Comparison of ENCODE assay signal across 8 cellular contexts in the genomic region with DNA sequence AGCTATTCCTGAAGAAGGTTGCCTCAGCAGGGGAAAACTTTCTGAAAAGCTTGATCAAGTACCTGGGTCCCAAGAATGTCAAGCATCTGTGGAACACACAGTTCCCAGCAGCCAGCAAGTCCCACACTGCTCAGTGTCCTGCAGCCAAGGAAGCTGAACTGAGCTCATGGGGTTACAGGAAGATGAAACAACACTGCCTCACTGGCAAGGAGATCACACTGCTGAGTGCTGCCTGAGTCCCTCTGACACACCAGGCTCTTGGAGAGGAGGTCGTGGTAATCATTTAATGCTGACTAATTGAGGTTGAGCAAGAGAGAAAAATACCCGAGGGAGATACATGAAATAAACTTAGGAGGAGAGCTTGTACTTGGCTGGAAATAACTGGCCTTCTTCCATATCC.
DNase-seq lines count a peak whose midpoint lies in the region; ATAC-seq and TF ChIP-seq lines count a peak whose summit lies in the region.

No MANE protein-coding gene starts in this region.

- peak overlapping the region; percentile 54 for H3K27ac ChIP-seq in psoas muscle
- H3K27ac ChIP-seq in CD4-positive, alpha-beta memory T cell (ENCODE audit: low read depth, low read length) = no peak overlapping the region
- H3K27ac ChIP-seq in CD4-positive, alpha-beta T cell (ENCODE audit: low read depth, low read length) = no peak overlapping the region

- TF ChIP-seq CTCF in WTC11 (IDR thresholded peaks at IDR 0.05) = no peak
- TF ChIP-seq CTCF in psoas muscle (IDR thresholded peaks at IDR 0.05) = no peak
- TF ChIP-seq CTCF in CD4-positive, alpha-beta T cell (IDR thresholded peaks at IDR 0.05) = no peak

- POLR2A ChIA-PET in WTC11 (lab: Charles Lee) = interaction anchor here (0.7 to 1.2 kb wide), 3 partner anchors 90 to 217 kb away, joined by 3 to 8 read pairs (median 5); a partner anchor contains a TSS
- POLR2A ChIA-PET in CD4-positive, alpha-beta memory T cell (lab: Charles Lee; ENCODE audit: partially characterized antibody) = no interaction called here
- POLR2A ChIA-PET in CD4-positive, alpha-beta T cell (lab: Charles Lee) = interaction anchor here (0.6 kb wide), 1 partner anchor 804 kb away, joined by 4 read pairs; no protein-coding TSS in a partner anchor

- peak; percentile 21 for DNase-seq in activated T-cell treated with anti-CD3 and anti-CD28 coated beads for 48 hours (ENCODE audit: low read depth)
- DNase-seq in activated T-cell treated with anti-CD3 and anti-CD28 coated beads, Interleukin-2, amount 50 U/mL, for 24 hours = no peak
- peak; percentile 31 for DNase-seq in WTC11 (ENCODE audit: low spot score)
- DNase-seq in cardiac septum (ENCODE audit: low spot score) = peak; percentile 81
- peak; percentile 75 to 83 for DNase-seq in psoas muscle
- no peak for DNase-seq in NCI-H2107 (lab: John Stamatoyannopoulos, UW)
- no peak for DNase-seq in CD4-positive, alpha-beta memory T cell
- no peak for DNase-seq in CD4-positive, alpha-beta T cell

- ATAC-seq in WTC11 (peak; percentile 92), psoas muscle (peak; percentile 95 to 98 (median 96))
- ATAC-seq in CD4-positive, alpha-beta T cell (ENCODE audit: poor library complexity) = no peak

- no peak overlapping the region for H3K4me3 Mint-ChIP-seq in activated T-cell treated with anti-CD3 and anti-CD28 coated beads, Interleukin-2, amount 50 U/mL, for 24 hours
- no peak overlapping the region for H3K4me3 Mint-ChIP-seq in WTC11
- H3K4me3 Mint-ChIP-seq in CD4-positive, alpha-beta memory T cell = no peak overlapping the region
- H3K4me3 Mint-ChIP-seq in CD4-positive, alpha-beta T cell = no peak overlapping the region

- H3K27ac Mint-ChIP-seq in activated T-cell treated with anti-CD3 and anti-CD28 coated beads, Interleukin-2, amount 50 U/mL, for 24 hours = no peak overlapping the region
- peak overlapping the region; percentile 92 for H3K27ac Mint-ChIP-seq in WTC11
- no peak overlapping the region for H3K27ac Mint-ChIP-seq in CD4-positive, alpha-beta memory T cell
- H3K27ac Mint-ChIP-seq in CD4-positive, alpha-beta T cell = no peak overlapping the region

- H3K27me3 ChIP-seq in psoas muscle (ENCODE audit: insufficient read depth in 3 of 3, low read length in 2 of 3) = no peaks in the 10 kb centered on the region
- no peaks in the 10 kb centered on the region for H3K27me3 ChIP-seq in CD4-positive, alpha-beta memory T cell (ENCODE audit: insufficient read depth, low read length)
- no peaks in the 10 kb centered on the region for H3K27me3 ChIP-seq in CD4-positive, alpha-beta T cell (ENCODE audit: control insufficient read depth, insufficient read depth, low read length)

- 0% methylated on average over 2 of the region's 2 CpGs for WGBS in psoas muscle, 3 donors

- no peaks in the 10 kb centered on the region for H3K36me3 ChIP-seq in psoas muscle (ENCODE audit: insufficient read depth in 1 of 2, low read depth in 1 of 2)
- H3K36me3 ChIP-seq in CD4-positive, alpha-beta memory T cell (ENCODE audit: insufficient read depth, low read length) = no peaks in the 10 kb centered on the region

- intact Hi-C loops in cardiac septum (cut with DNase I) = loop anchor here (2.0 kb wide), 1 partner anchor 82 kb away; no protein-coding TSS in a partner anchor
- intact Hi-C loops in psoas muscle (cut with DNase I) = loop anchor here in 1 of 2 donors (5.0 kb wide), 1 partner anchor 75 kb away; a partner anchor contains a TSS
- intact Hi-C loops in CD4-positive, alpha-beta memory T cell (cut with micrococcal nuclease) = no loop called here
- intact Hi-C loops in CD4-positive, alpha-beta T cell (cut with DNase I, micrococcal nuclease) = no loop called here

- CTCF ChIA-PET in WTC11 (lab: Charles Lee) = interaction anchor here (0.6 to 1.4 kb wide), 9 partner anchors 75 to 285 kb away, joined by 3 to 14 read pairs (median 3); a partner anchor contains a TSS
- CTCF ChIA-PET in CD4-positive, alpha-beta memory T cell (lab: Charles Lee; ENCODE audit: partially characterized antibody) = interaction anchor here (1.2 to 1.9 kb wide), 2 partner anchors 10 to 11 kb away, joined by 6 read pairs; no protein-coding TSS in a partner anchor
- CTCF ChIA-PET in CD4-positive, alpha-beta T cell (lab: Charles Lee) = interaction anchor here (0.6 to 0.7 kb wide), 2 partner anchors 376 to 572 kb away, joined by 4 read pairs; no protein-coding TSS in a partner anchor

- peaks cover 8% of the 10 kb centered on the region for H3K4me1 Mint-ChIP-seq in activated T-cell treated with anti-CD3 and anti-CD28 coated beads, Interleukin-2, amount 50 U/mL, for 24 hours (ENCODE audit: low read depth)
- peaks cover 29% of the 10 kb centered on the region for H3K4me1 Mint-ChIP-seq in WTC11
- peaks cover 0 to 3% (median under 1%) of the 10 kb centered on the region in 4 donors for H3K4me1 Mint-ChIP-seq in CD4-positive, alpha-beta memory T cell
- H3K4me1 Mint-ChIP-seq in CD4-positive, alpha-beta T cell (ENCODE audit: low read depth) = peaks cover under 1% of the 10 kb centered on the region

- H3K27me3 Mint-ChIP-seq in activated T-cell treated with anti-CD3 and anti-CD28 coated beads, Interleukin-2, amount 50 U/mL, for 24 hours = no peaks in the 10 kb centered on the region
- H3K27me3 Mint-ChIP-seq in WTC11 (ENCODE audit: low read depth) = no peaks in the 10 kb centered on the region; the same call in 1 of the 2 replicates
- H3K27me3 Mint-ChIP-seq in CD4-positive, alpha-beta memory T cell = no peaks in the 10 kb centered on the region
- no peaks in the 10 kb centered on the region for H3K27me3 Mint-ChIP-seq in CD4-positive, alpha-beta T cell

- no peaks in the 10 kb centered on the region for H3K9me3 Mint-ChIP-seq in activated T-cell treated with anti-CD3 and anti-CD28 coated beads, Interleukin-2, amount 50 U/mL, for 24 hours
- peaks cover 5% of the 10 kb centered on the region for H3K9me3 Mint-ChIP-seq in WTC11
- H3K9me3 Mint-ChIP-seq in CD4-positive, alpha-beta memory T cell = no peaks in the 10 kb centered on the region
- H3K9me3 Mint-ChIP-seq in CD4-positive, alpha-beta T cell = no peaks in the 10 kb centered on the region

- peak overlapping the region; percentile 30 for H3K4me3 ChIP-seq in psoas muscle
- no peak overlapping the region for H3K4me3 ChIP-seq in CD4-positive, alpha-beta memory T cell (ENCODE audit: low read length in 2 of 2)

- no peaks in the 10 kb centered on the region for H3K9me3 ChIP-seq in psoas muscle
- H3K9me3 ChIP-seq in CD4-positive, alpha-beta memory T cell (ENCODE audit: control insufficient read depth in 1 of 2, low read length in 2 of 2) = no peaks in the 10 kb centered on the region
- H3K9me3 ChIP-seq in CD4-positive, alpha-beta T cell (ENCODE audit: control insufficient read depth, low read length) = no peaks in the 10 kb centered on the region

- peaks cover 19% of the 10 kb centered on the region for H3K4me1 ChIP-seq in psoas muscle
- H3K4me1 ChIP-seq in CD4-positive, alpha-beta memory T cell (ENCODE audit: insufficient read depth, low read length) = no peaks in the 10 kb centered on the region

- no peaks in the 10 kb centered on the region for H3K36me3 Mint-ChIP-seq in activated T-cell treated with anti-CD3 and anti-CD28 coated beads, Interleukin-2, amount 50 U/mL, for 24 hours (ENCODE audit: low read depth)
- H3K36me3 Mint-ChIP-seq in WTC11 = peaks cover 14% of the 10 kb centered on the region
- H3K36me3 Mint-ChIP-seq in CD4-positive, alpha-beta memory T cell = no peaks in the 10 kb centered on the region
- no peaks in the 10 kb centered on the region for H3K36me3 Mint-ChIP-seq in CD4-positive, alpha-beta T cell (ENCODE audit: low read depth)

TF ChIP-seq in WTC11, 78 proteins besides CTCF, POLR2A, EP300 and RAD21:
- TF ChIP-seq NFYB (CRISPR knock-in tag; conservative IDR thresholded peaks at IDR 0.05; ENCODE audit: low read depth) (no peak), TEAD1 (CRISPR knock-in tag; IDR thresholded peaks at IDR 0.05) (peak; percentile 29; the same call in 1 of the 2 replicates)

Comparison
In these comparisons a context has a peak if more than half of its experiments do, and no peak if none do; other contexts are left out.
1. DNase-seq: peak in activated T-cell treated with anti-CD3 and anti-CD28 coated beads for 48 hours (single experiment), WTC11 (single experiment), cardiac septum (single experiment) and psoas muscle (2 of 2); none in activated T-cell treated with anti-CD3 and anti-CD28 coated beads, Interleukin-2, amount 50 U/mL, for 24 hours (single experiment), NCI-H2107 (single experiment), CD4-positive, alpha-beta memory T cell (0 of 5) and CD4-positive, alpha-beta T cell (0 of 10).